ENCODE assay signal across 8 cellular contexts in genomic region chr9:137605146-137606004, GRCh38. TPM values are rescaled to one million over a fixed set of nuclear protein-coding genes. Genes with fewer than 3 reads are reported as not detected.
DNase-seq lines count a peak whose midpoint lies in the region; ATAC-seq and TF ChIP-seq lines count a peak whose summit lies in the region.

ARRDC1 (plus strand) TSS chr9:137605686; CDS start chr9:137605718, 32 bp downstream.

- H4K20me1 ChIP-seq in IMR-90 (ENCODE audit: insufficient read depth, low read length) (peaks cover 19% of the 10 kb centered on the region), fibroblast of lung (ENCODE audit: control insufficient read depth, extremely low read depth, insufficient read depth, low read length) (no peaks in the 10 kb centered on the region)

- no peaks in the 10 kb centered on the region for H3K36me3 ChIP-seq in IMR-90 (ENCODE audit: control insufficient read depth, insufficient read depth, low read length)
- H3K36me3 ChIP-seq in fibroblast of lung (ENCODE audit: control insufficient read depth, insufficient read depth, low read length): no peaks in the 10 kb centered on the region
- no peaks in the 10 kb centered on the region for H3K36me3 ChIP-seq in naive thymus-derived CD4-positive, alpha-beta T cell (ENCODE audit: control insufficient read depth in 2 of 3, insufficient read depth in 3 of 3, low read length in 3 of 3)

- peak within 1 kb of the TSS; percentile 70; the same call in 1 of the 2 replicates for H4K91ac ChIP-seq in IMR-90 (ENCODE audit: insufficient read depth, low read depth, low read length)

- peak within 1 kb of the TSS; percentile 41; the same call in 1 of the 2 replicates for H3K14ac ChIP-seq in IMR-90 (replicated peaks; ENCODE audit: low read depth, low read length)

- CTCF ChIA-PET in IMR-90 (lab: Yijun Ruan, JAX): interaction anchor here (0.5 kb wide), 2 partner anchors 39 to 319 kb away, joined by 3 to 7 read pairs; no protein-coding TSS in a partner anchor
- CTCF ChIA-PET in naive thymus-derived CD4-positive, alpha-beta T cell (lab: Charles Lee): no interaction called here

- peaks cover 5% of the 10 kb centered on the region; the same call in 1 of the 2 replicates for H3K27me3 ChIP-seq in IMR-90 (ENCODE audit: control insufficient read depth, insufficient read depth, low read length)
- peaks cover 4% of the 10 kb centered on the region for H3K27me3 ChIP-seq in fibroblast of lung (ENCODE audit: control insufficient read depth, insufficient read depth, low read length)
- H3K27me3 ChIP-seq in naive thymus-derived CD4-positive, alpha-beta T cell (ENCODE audit: control insufficient read depth in 2 of 2, insufficient read depth in 2 of 2, low read length in 2 of 2): no peaks in the 10 kb centered on the region

- in situ Hi-C loops in IMR-90 (cut with MboI; ENCODE audit: low sequenced_read_pairs): no loop called here

- ATAC-seq in GM21528 (IDR thresholded peaks at IDR 0.05; ENCODE audit: low FRiP score, unreplicated experiment) (peak; percentile 61), IMR-90 (ENCODE audit: low read depth) (peak; percentile 84)
- peak; percentile 91 for ATAC-seq in naive thymus-derived CD4-positive, alpha-beta T cell
- peak; percentile 93 for ATAC-seq in stimulated activated memory B cell treated with anti-CD40 and anti-IgM and Interleukin-4, amounts not matched to agents 10 μg/mL and 1 μg/mL and 100 μg/mL, for 72 hours

- dilution Hi-C loops in IMR-90 (cut with HindIII; ENCODE audit: low sequenced_read_pairs, unreplicated experiment): no loop called here

- no peak within 1 kb of the TSS for H3K56ac ChIP-seq in IMR-90 (ENCODE audit: extremely low read depth, insufficient read depth, low read length)

- no peaks in the 10 kb centered on the region for H3K27me3 Mint-ChIP-seq in naive thymus-derived CD4-positive, alpha-beta T cell
- no peaks in the 10 kb centered on the region for H3K27me3 Mint-ChIP-seq in stimulated activated memory B cell treated with anti-CD40 and anti-IgM and Interleukin-4, amounts not matched to agents 10 μg/mL and 1 μg/mL and 100 μg/mL, for 72 hours

- H2BK20ac ChIP-seq in IMR-90 (ENCODE audit: low read depth, low read length): no peak within 1 kb of the TSS

- 0% methylated on average over 25 of the region's 109 CpGs; no CpG with 5 or more reads in 1 of the 2 experiments for WGBS in IMR-90 (ENCODE audit: extremely low coverage in 2 of 2, insufficient read length in 1 of 2), 2 experiments

- H2AFZ ChIP-seq in IMR-90 (replicated peaks; ENCODE audit: low read length, poor library complexity) (peak within 1 kb of the TSS; percentile 96), fibroblast of lung (ENCODE audit: low read length) (peak within 1 kb of the TSS; percentile 76)

- H4K5ac ChIP-seq in IMR-90 (ENCODE audit: low read depth, low read length): no peak within 1 kb of the TSS

- H3K4me1 ChIP-seq in IMR-90 (ENCODE audit: control insufficient read depth, insufficient read depth, low read length) (peaks cover 15% of the 10 kb centered on the region), fibroblast of lung (ENCODE audit: control insufficient read depth, extremely low read depth, insufficient read depth, low read length) (peaks cover 7% of the 10 kb centered on the region)
- peaks cover 6 to 10% of the 10 kb centered on the region in 2 donors for H3K4me1 ChIP-seq in naive thymus-derived CD4-positive, alpha-beta T cell (ENCODE audit: control insufficient read depth in 2 of 2, insufficient read depth in 2 of 2, low read length in 2 of 2)

- H3K18ac ChIP-seq in IMR-90 (ENCODE audit: low read depth, low read length): no peak within 1 kb of the TSS; the same call in 1 of the 2 replicates

- peak within 1 kb of the TSS; percentile 80 for H3K9ac ChIP-seq in IMR-90 (ENCODE audit: low read depth, low read length)
- peak within 1 kb of the TSS; percentile 70 for H3K9ac ChIP-seq in fibroblast of lung (ENCODE audit: insufficient read depth, low read length)

- TF ChIP-seq POLR2A in IMR-90 (IDR thresholded peaks at IDR 0.05; ENCODE audit: low read depth, low read length): peak; percentile 49; the same call in 1 of the 2 replicates

- DNase-seq in DMS 273 (lab: John Stamatoyannopoulos, UW; ENCODE audit: unreplicated experiment): peak; percentile 94
- DNase-seq in IMR-90: peak; percentile 85
- DNase-seq in RPMI7951 (ENCODE audit: low read depth): peak; percentile 93
- peak; percentile 93 for DNase-seq in activated T-helper 1 cell treated with Interleukin-2 at 50 U/mL for 16 hours (ENCODE audit: low read depth)
- peak; percentile 78 to 89 for DNase-seq in fibroblast of lung (ENCODE audit: low read depth in 2 of 2)
- DNase-seq in naive thymus-derived CD4-positive, alpha-beta T cell: peak; percentile 77 to 95 (median 88)

- H3K27ac ChIP-seq in IMR-90 (ENCODE audit: insufficient read depth, low read length) (peak within 1 kb of the TSS; percentile 54; the same call in 1 of the 2 replicates), fibroblast of lung (ENCODE audit: insufficient read depth, low read length) (no peak within 1 kb of the TSS)
- peak within 1 kb of the TSS; percentile 85 for H3K27ac ChIP-seq in naive thymus-derived CD4-positive, alpha-beta T cell (ENCODE audit: low read depth, low read length)

- no peak within 1 kb of the TSS for H2BK15ac ChIP-seq in IMR-90 (ENCODE audit: low read depth, low read length)

- H3K36me3 Mint-ChIP-seq in naive thymus-derived CD4-positive, alpha-beta T cell: no peaks in the 10 kb centered on the region
- H3K36me3 Mint-ChIP-seq in stimulated activated memory B cell treated with anti-CD40 and anti-IgM and Interleukin-4, amounts not matched to agents 10 μg/mL and 1 μg/mL and 100 μg/mL, for 72 hours: no peaks in the 10 kb centered on the region

- intact Hi-C loops in IMR-90 (cut with micrococcal nuclease): no loop called here
- intact Hi-C loops in naive thymus-derived CD4-positive, alpha-beta T cell (cut with micrococcal nuclease): loop anchor here (1.0 to 2.0 kb wide), 10 partner anchors 13 to 815 kb away; partner anchors contain the start of genes MRPL41 (in 2 of the 2), TMEM141 (in 2 of the 2), ZMYND19 (in 2 of the 2) and DPH7 (in 1 of the 2)

- H3K9me3 Mint-ChIP-seq in naive thymus-derived CD4-positive, alpha-beta T cell: no peaks in the 10 kb centered on the region
- no peaks in the 10 kb centered on the region for H3K9me3 Mint-ChIP-seq in stimulated activated memory B cell treated with anti-CD40 and anti-IgM and Interleukin-4, amounts not matched to agents 10 μg/mL and 1 μg/mL and 100 μg/mL, for 72 hours

- BruUV-seq in IMR-90 (replicated peaks; lab: Mats Ljungman, UMichigan): no TSS peak

- H3K4me2 ChIP-seq in IMR-90 (ENCODE audit: low read depth, low read length) (peak within 1 kb of the TSS; percentile 88), fibroblast of lung (ENCODE audit: extremely low read depth, insufficient read depth, low read length) (peak within 1 kb of the TSS; percentile 93)

- no peak for TF ChIP-seq RAD21 in IMR-90 (IDR thresholded peaks at IDR 0.05; ENCODE audit: low read length)

- H3K4me1 Mint-ChIP-seq in naive thymus-derived CD4-positive, alpha-beta T cell: peaks cover 0 to 39% (median 24%) of the 10 kb centered on the region in 7 donors
- H3K4me1 Mint-ChIP-seq in stimulated activated memory B cell treated with anti-CD40 and anti-IgM and Interleukin-4, amounts not matched to agents 10 μg/mL and 1 μg/mL and 100 μg/mL, for 72 hours: peaks cover 33% of the 10 kb centered on the region

- H3K27ac Mint-ChIP-seq in naive thymus-derived CD4-positive, alpha-beta T cell: peak within 1 kb of the TSS in 5 of 9 donors; percentile 39 to 82 (median 52)
- H3K27ac Mint-ChIP-seq in stimulated activated memory B cell treated with anti-CD40 and anti-IgM and Interleukin-4, amounts not matched to agents 10 μg/mL and 1 μg/mL and 100 μg/mL, for 72 hours: peak within 1 kb of the TSS; percentile 53

- peaks cover 2% of the 10 kb centered on the region for H3K79me2 ChIP-seq in fibroblast of lung (ENCODE audit: control insufficient read depth, insufficient read depth, low read length)

- TF ChIP-seq CTCF in IMR-90 (conservative IDR thresholded peaks at IDR 0.05; ENCODE audit: low read depth, low read length) (no peak), fibroblast of lung (conservative IDR thresholded peaks at IDR 0.05 in 1 of 2, IDR thresholded peaks at IDR 0.05 in 1 of 2; ENCODE audit: low read depth in 1 of 2, low read length in 2 of 2) (no peak)

- peaks cover 6 to 31% of the 10 kb centered on the region in 2 experiments; a peak in 3 of 4 replicates for H3K79me1 ChIP-seq in IMR-90 (ENCODE audit: low read depth in 1 of 2, low read length in 2 of 2)

- peak within 1 kb of the TSS; percentile 48 for H2BK5ac ChIP-seq in IMR-90 (ENCODE audit: low read depth, low read length, poor library complexity, severe bottlenecking)

- H3K9me3 ChIP-seq in IMR-90 (ENCODE audit: control insufficient read depth, insufficient read depth, low read length) (no peaks in the 10 kb centered on the region), fibroblast of lung (ENCODE audit: control insufficient read depth, insufficient read depth, low read depth, low read length) (no peaks in the 10 kb centered on the region)
- H3K9me3 ChIP-seq in naive thymus-derived CD4-positive, alpha-beta T cell (ENCODE audit: control insufficient read depth in 2 of 3, low read length in 3 of 3): no peaks in the 10 kb centered on the region

- peak within 1 kb of the TSS; percentile 49; the same call in 1 of the 2 replicates for H3K23ac ChIP-seq in IMR-90 (ENCODE audit: low read depth, low read length)

- H2BK120ac ChIP-seq in IMR-90 (ENCODE audit: low read depth, low read length): 0 out of 2 replicates have a peak within 1 kb of the TSS, but pooled peaks have one; percentile 23

- peak within 1 kb of the TSS; percentile 92 for H2AK9ac ChIP-seq in IMR-90 (replicated peaks; ENCODE audit: low read depth, low read length, poor library complexity)

- peak within 1 kb of the TSS; percentile 39 to 75; a peak in 1 of 4 replicates for H4K8ac ChIP-seq in IMR-90 (ENCODE audit: low read depth in 2 of 2, low read length in 2 of 2)

- no peak within 1 kb of the TSS for H2AK5ac ChIP-seq in IMR-90 (ENCODE audit: low read depth, low read length)

- H3K4me3 Mint-ChIP-seq in naive thymus-derived CD4-positive, alpha-beta T cell: peak within 1 kb of the TSS; percentile 66 to 92 (median 84)
- peak within 1 kb of the TSS; percentile 77 for H3K4me3 Mint-ChIP-seq in stimulated activated memory B cell treated with anti-CD40 and anti-IgM and Interleukin-4, amounts not matched to agents 10 μg/mL and 1 μg/mL and 100 μg/mL, for 72 hours

- H3K9me1 ChIP-seq in IMR-90 (ENCODE audit: insufficient read depth, low read length): no peaks in the 10 kb centered on the region

- POLR2A ChIA-PET in IMR-90 (lab: Charles Lee; ENCODE audit: unreplicated experiment): interaction anchor here (1.0 kb wide), 1 partner anchor 15 kb away, joined by 3 read pairs; the partner anchor contains the start of gene ZMYND19
- POLR2A ChIA-PET in naive thymus-derived CD4-positive, alpha-beta T cell (lab: Charles Lee): interaction anchor here (1.2 kb wide), 2 partner anchors 13 to 14 kb away, joined by 3 to 7 read pairs; partner anchors contain the start of gene EHMT1

- H3K4me3 ChIP-seq in IMR-90 (ENCODE audit: insufficient read depth, low read depth, low read length): peak within 1 kb of the TSS; percentile 84
- H3K4me3 ChIP-seq in fibroblast of lung (replicated peaks in 1 of 4; ENCODE audit: control extremely low read depth in 1 of 4, insufficient read depth in 1 of 4, low read depth in 3 of 4, low read length in 4 of 4): peak within 1 kb of the TSS; percentile 27 to 75 (median 58)
- H3K4me3 ChIP-seq in naive thymus-derived CD4-positive, alpha-beta T cell (ENCODE audit: low read length): peak within 1 kb of the TSS; percentile 69

- peak within 1 kb of the TSS; percentile 72; the same call in 1 of the 2 replicates for H3K4ac ChIP-seq in IMR-90 (ENCODE audit: low read depth, low read length)

RNA-seq across cellular contexts. Expression of gene ARRDC1, which starts in this region (rescaled TPM):
- total RNA-seq in IMR-90 (2012; rRNA removed) (7.7 and 7.8 TPM in 2 replicates), fibroblast of lung (11.0 and 17.2 TPM in 2 replicates)
- polyA plus RNA-seq in IMR-90 (2012; rRNA removed) (37.8 and 41.4 TPM in 2 replicates), fibroblast of lung (8.3 and 11.8 TPM in 2 replicates)
- polyA plus RNA-seq in IMR-90 (2012; cell fraction: cytosol; rRNA removed): 19.6 and 40.1 TPM in 2 replicates
- 177 and 484 TPM in 2 replicates for polyA plus RNA-seq in IMR-90 (2012; cell fraction: nucleus; rRNA removed; ENCODE audit: low replicate concordance)
- 13.1 and 15.0 TPM in 2 replicates for total RNA-seq in RPMI7951 (2014; rRNA removed; shearing (Covaris generic))
- 8.0 and 14.2 TPM in 2 replicates for polyA plus RNA-seq in fibroblast of lung (2012)
- 27.8 and 28.5 TPM in 2 replicates for polyA minus RNA-seq in fibroblast of lung (ENCODE audit: low replicate concordance)
- total RNA-seq in naive thymus-derived CD4-positive, alpha-beta T cell: 100 to 1,000 TPM in 1 of 5 experiments, 10 to 100 TPM in 4; 53.7 to 126 (median 82.6) TPM
- polyA plus RNA-seq in naive thymus-derived CD4-positive, alpha-beta T cell: 10 to 100 TPM; 35.2 to 56.3 TPM
